Comparison of ENCODE assay signal across 9 cellular contexts in genomic region chr15:73927003-73927475, GRCh38. TPM values are rescaled to one million over a fixed set of nuclear protein-coding genes. Genes with fewer than 3 reads are reported as not detected.
DNase-seq lines count a peak whose midpoint lies in the region; ATAC-seq and TF ChIP-seq lines count a peak whose summit lies in the region.
"Had no signal": no experiment of that assay in that cellular context is flagged by ENCODE, and none has a peak within 500 bp of the region (broad histone marks: within the 10 kb centered on the region; RNA-seq: fewer than 3 reads in every experiment).

No MANE protein-coding gene starts in this region.

- intact Hi-C loops in ovary (cut with DNase I) = no loop called here

- no peaks in the 10 kb centered on the region for H3K9me3 ChIP-seq in ovary

- H3K4me1 ChIP-seq in ovary (ENCODE audit: insufficient read depth) = peaks cover 29% of the 10 kb centered on the region

- H3K27ac ChIP-seq in ovary = peak overlapping the region; percentile 80 to 87

- H3K36me3 ChIP-seq in ovary = no peaks in the 10 kb centered on the region

- H3K27me3 ChIP-seq in ovary = no peaks in the 10 kb centered on the region

- no peak for TF ChIP-seq CTCF in ovary (IDR thresholded peaks at IDR 0.05)

- no peak for ATAC-seq in GM18868 (IDR thresholded peaks at IDR 0.05; ENCODE audit: unreplicated experiment)

- peak; percentile 74 for DNase-seq in D341Med (ENCODE audit: low spot score)
- peak; percentile 25 for DNase-seq in NCI-H146 treated with DMSO at 0.1 percent for 48 hours (lab: John Stamatoyannopoulos, UW; ENCODE audit: unreplicated experiment)
- DNase-seq in activated T-helper 1 cell treated with Interleukin-2 at 50 U/mL for 16 hours (ENCODE audit: low read depth) = peak; percentile 39
- peak; percentile 57 for DNase-seq in glomerular visceral epithelial cell (ENCODE audit: extremely low spot score)
- peak; percentile 63 to 79 (median 72) for DNase-seq in ovary
- no peak for DNase-seq in kidney glomerular epithelial cell (lab: John Stamatoyannopoulos, UW)
- no peak for DNase-seq in GM19238 (ENCODE audit: insufficient read length, low spot score)

- no peak for TF ChIP-seq EP300 in ovary (IDR thresholded peaks at IDR 0.05)

- H3K4me3 ChIP-seq in ovary = peak overlapping the region; percentile 72

- 1 to 3% (median 1%) methylated on average over 41 to 65 of the region's 65 CpGs for WGBS in ovary, 3 donors

- no peak for TF ChIP-seq POLR2A in ovary (IDR thresholded peaks at IDR 0.05)

RNA-seq across cellular contexts. Expression of gene LOXL1, which starts 0.8 kb away (rescaled TPM):
- 10 to 100 TPM; 10.1 to 33.8 (median 19.9) TPM for total RNA-seq in ovary
- 10 to 100 TPM; 16.1 to 17.0 TPM for polyA plus RNA-seq in ovary

RNA-seq across cellular contexts. Expression of gene TBC1D21, which starts 53.7 kb away (rescaled TPM):
- total RNA-seq in ovary = not detected
- not detected for polyA plus RNA-seq in ovary
- total RNA-seq: renal cortical epithelial cell had no signal

Comparison
In these comparisons a context has a peak if more than half of its experiments do, and no peak if none do; other contexts are left out.
1. DNase-seq: peak in D341Med (single experiment), NCI-H146 treated with DMSO at 0.1 percent for 48 hours (single experiment), activated T-helper 1 cell treated with Interleukin-2 at 50 U/mL for 16 hours (single experiment), glomerular visceral epithelial cell (single experiment) and ovary (5 of 5); none in kidney glomerular epithelial cell (single experiment) and GM19238 (single experiment).